In the genomic region with DNA sequence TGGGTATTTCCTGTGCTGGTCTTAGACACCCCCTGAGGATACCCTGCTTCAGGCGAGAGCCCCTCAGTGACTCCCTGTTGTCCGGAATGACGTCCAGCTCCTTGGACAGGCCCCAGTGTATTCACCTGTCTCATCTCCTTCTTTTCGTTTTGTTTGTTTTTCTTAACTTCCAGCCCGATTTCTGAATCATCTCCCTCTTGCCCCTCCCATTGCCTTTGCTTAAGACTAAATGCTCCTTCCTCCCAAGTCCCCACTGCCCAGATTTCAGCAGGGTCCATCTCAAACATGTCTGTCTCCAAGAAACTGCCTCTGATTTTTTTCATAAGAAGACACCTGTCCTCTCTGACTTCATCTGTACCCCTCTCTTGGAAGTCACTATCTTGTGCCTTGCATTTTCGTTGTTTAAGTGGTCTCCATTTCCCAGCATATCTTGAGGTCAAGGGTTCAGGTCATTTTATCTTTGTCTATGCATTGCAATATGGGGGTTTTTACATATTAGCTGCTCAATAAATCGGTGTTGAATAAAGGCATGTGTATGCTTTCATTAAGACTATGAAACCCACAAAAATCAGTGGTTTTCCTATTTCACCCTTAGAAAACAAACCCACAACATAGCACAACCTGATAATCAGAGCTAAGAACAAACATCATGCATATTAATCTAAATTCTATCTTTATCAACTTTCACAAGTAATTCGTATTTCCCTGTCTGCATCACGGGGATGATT, we compare ENCODE assay signal across 13 cellular contexts. TPM values are rescaled to one million over a fixed set of nuclear protein-coding genes. Genes with fewer than 3 reads are reported as not detected.
A peak's percentile ranks its signal among the peaks of the same experiment; 100 is the strongest.
DNase-seq lines count a peak whose midpoint lies in the region; ATAC-seq and TF ChIP-seq lines count a peak whose summit lies in the region.
"Had no signal": no experiment of that assay in that cellular context is flagged by ENCODE, and none has a peak within 500 bp of the region (broad histone marks: within the 10 kb centered on the region; RNA-seq: fewer than 3 reads in every experiment).

No MANE protein-coding gene starts in this region.

- H3K9me3 ChIP-seq in CD4-positive, alpha-beta T cell (ENCODE audit: control insufficient read depth, low read length): no peaks in the 10 kb centered on the region
- H3K9me3 ChIP-seq in RWPE2 (ENCODE audit: severe bottlenecking): no peaks in the 10 kb centered on the region
- H3K9me3 ChIP-seq: ovary had no signal

- no peaks in the 10 kb centered on the region for H3K36me3 ChIP-seq in RWPE2 (ENCODE audit: low read depth)
- H3K36me3 ChIP-seq: ovary had no signal

- peak; percentile 17 for ATAC-seq in CD4-positive, alpha-beta T cell (ENCODE audit: poor library complexity)
- peak; percentile 8 for ATAC-seq in GM19397 (IDR thresholded peaks at IDR 0.05; ENCODE audit: unreplicated experiment)
- peak; percentile 43 for ATAC-seq in HG02943 (IDR thresholded peaks at IDR 0.05; ENCODE audit: low read depth, unreplicated experiment)
- no peak for ATAC-seq in RWPE2 (ENCODE audit: low read depth)

- POLR2A ChIA-PET in CD4-positive, alpha-beta T cell (lab: Charles Lee): interaction anchor here (0.6 to 1.6 kb wide), 3 partner anchors 13 to 52 kb away, joined by 3 to 4 read pairs (median 3); no protein-coding TSS in a partner anchor

- H3K4me3 Mint-ChIP-seq in CD4-positive, alpha-beta T cell: peak overlapping the region; percentile 40
- H3K4me3 Mint-ChIP-seq in activated CD4-positive, alpha-beta T cell treated with anti-CD3 and anti-CD28 coated beads, Interleukin-2, amount 10 ng/mL, durations not matched to agents 24 days and 14 days: no peak overlapping the region

- intact Hi-C loops in CD4-positive, alpha-beta T cell (cut with DNase I, micrococcal nuclease): no loop called here
- intact Hi-C loops in activated CD4-positive, alpha-beta T cell treated with anti-CD3 and anti-CD28 coated beads, Interleukin-2, amount 10 ng/mL, durations not matched to agents 24 days and 14 days (cut with micrococcal nuclease): no loop called here

- H3K4me1 ChIP-seq in RWPE2 (ENCODE audit: insufficient read depth, poor library complexity, severe bottlenecking): peaks cover 15% of the 10 kb centered on the region

- no peak overlapping the region for H3K4me3 ChIP-seq in RWPE2 (ENCODE audit: severe bottlenecking)
- H3K4me3 ChIP-seq: ovary had no signal

- H3K27me3 Mint-ChIP-seq in CD4-positive, alpha-beta T cell: peaks cover 30% of the 10 kb centered on the region
- H3K27me3 Mint-ChIP-seq in activated CD4-positive, alpha-beta T cell treated with anti-CD3 and anti-CD28 coated beads, Interleukin-2, amount 10 ng/mL, durations not matched to agents 24 days and 14 days: peaks cover 9% of the 10 kb centered on the region

- H3K36me3 Mint-ChIP-seq in CD4-positive, alpha-beta T cell (ENCODE audit: low read depth): no peaks in the 10 kb centered on the region
- H3K36me3 Mint-ChIP-seq in activated CD4-positive, alpha-beta T cell treated with anti-CD3 and anti-CD28 coated beads, Interleukin-2, amount 10 ng/mL, durations not matched to agents 24 days and 14 days (ENCODE audit: low read depth): peaks cover 9% of the 10 kb centered on the region

- peaks cover 21% of the 10 kb centered on the region for H3K4me1 Mint-ChIP-seq in CD4-positive, alpha-beta T cell (ENCODE audit: low read depth)
- peaks cover 15% of the 10 kb centered on the region for H3K4me1 Mint-ChIP-seq in activated CD4-positive, alpha-beta T cell treated with anti-CD3 and anti-CD28 coated beads, Interleukin-2, amount 10 ng/mL, durations not matched to agents 24 days and 14 days

- DNase-seq in CD4-positive, alpha-beta T cell: no peak
- DNase-seq in RWPE2 (ENCODE audit: low spot score) (no peak), GM13976 (ENCODE audit: low spot score) (no peak), hepatic stellate cell (ENCODE audit: low spot score) (no peak), G401 (ENCODE audit: low spot score) (no peak)
- no peak for DNase-seq in activated CD4-positive, alpha-beta T cell treated with anti-CD3 and anti-CD28 coated beads, Interleukin-2, amount 10 ng/mL, durations not matched to agents 24 days and 14 days
- DNase-seq: activated CD4-positive, alpha-beta T cell treated with anti-CD3 and anti-CD28 coated beads for 1 hour; islet precursor cell; NCI-H1436; ovary had no signal

- H3K9me3 Mint-ChIP-seq in CD4-positive, alpha-beta T cell: no peaks in the 10 kb centered on the region
- H3K9me3 Mint-ChIP-seq in activated CD4-positive, alpha-beta T cell treated with anti-CD3 and anti-CD28 coated beads, Interleukin-2, amount 10 ng/mL, durations not matched to agents 24 days and 14 days: no peaks in the 10 kb centered on the region

- peak overlapping the region; percentile 13 for H3K27ac Mint-ChIP-seq in CD4-positive, alpha-beta T cell
- no peak overlapping the region for H3K27ac Mint-ChIP-seq in activated CD4-positive, alpha-beta T cell treated with anti-CD3 and anti-CD28 coated beads, Interleukin-2, amount 10 ng/mL, durations not matched to agents 24 days and 14 days

- no peak for TF ChIP-seq CTCF in CD4-positive, alpha-beta T cell (IDR thresholded peaks at IDR 0.05)
- TF ChIP-seq CTCF in RWPE2 (IDR thresholded peaks at IDR 0.05; ENCODE audit: poor library complexity, severe bottlenecking) (no peak), GM13976 (IDR thresholded peaks at IDR 0.05; ENCODE audit: borderline replicate concordance, control extremely low read depth, extremely low read depth, insufficient read depth, missing control alignments) (no peak)

- H3K27ac ChIP-seq in CD4-positive, alpha-beta T cell (ENCODE audit: low read depth, low read length): no peak overlapping the region
- H3K27ac ChIP-seq in RWPE2 (ENCODE audit: poor library complexity, severe bottlenecking): peak overlapping the region; percentile 26
- H3K27ac ChIP-seq: HL-60, ovary had no signal

- CTCF ChIA-PET in CD4-positive, alpha-beta T cell (lab: Charles Lee): interaction anchor here (1.0 kb wide), 1 partner anchor 961 kb away, joined by 3 read pairs; a partner anchor contains a TSS

- in situ Hi-C loops in GM13976 (cut with MboI; ENCODE audit: low sequenced_read_pairs, unreplicated experiment) (no loop called here), G401 (cut with HindIII; ENCODE audit: low sequenced_read_pairs) (no loop called here)

- H3K27me3 ChIP-seq in CD4-positive, alpha-beta T cell (ENCODE audit: control insufficient read depth, insufficient read depth, low read length): peaks cover 6% of the 10 kb centered on the region
- H3K27me3 ChIP-seq in RWPE2 (ENCODE audit: insufficient read depth, poor library complexity, severe bottlenecking): no peaks in the 10 kb centered on the region
- H3K27me3 ChIP-seq: ovary had no signal

RNA-seq across cellular contexts. Expression of a gene that starts 58.4 kb away (rescaled TPM):
- total RNA-seq in CD4-positive, alpha-beta T cell: 100 to 1,000 TPM; 138 to 144 TPM
- total RNA-seq in activated CD4-positive, alpha-beta T cell treated with anti-CD3 and anti-CD28 coated beads, Interleukin-2, amount 10 ng/mL, durations not matched to agents 24 days and 14 days: 68.9 and 71.9 TPM in 2 replicates
- 26.2 and 32.0 TPM in 2 replicates for total RNA-seq in G401 (2014; rRNA removed; shearing (Covaris generic))
